23 cellular contexts compared by ENCODE assay signal in the genomic region with DNA sequence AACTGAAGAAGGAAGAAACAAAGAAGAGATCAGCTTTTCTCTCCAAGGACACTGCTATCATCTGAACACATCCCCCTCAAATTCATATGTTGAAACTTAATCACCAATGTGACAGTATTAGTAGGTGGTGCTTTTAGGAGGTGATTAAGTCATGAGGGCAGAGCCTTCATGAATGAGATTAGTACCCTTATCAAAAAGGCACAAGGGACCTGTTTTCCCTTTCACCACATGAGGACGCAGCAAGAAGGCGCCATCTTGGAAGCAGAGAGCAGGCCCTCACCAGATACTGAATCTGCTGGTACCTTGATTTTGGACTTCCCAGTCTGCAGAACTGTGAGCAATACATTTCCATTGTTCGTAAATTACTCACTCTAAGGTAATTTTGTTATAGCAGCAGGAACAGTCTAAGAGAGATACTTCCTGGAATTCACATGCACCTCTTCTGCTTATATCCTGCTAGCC. TPM values are rescaled to one million over a fixed set of nuclear protein-coding genes. Genes with fewer than 3 reads are reported as not detected.
"Had no signal": no experiment of that assay in that cellular context is flagged by ENCODE, and none has a peak within 500 bp of the region (broad histone marks: within the 10 kb centered on the region; RNA-seq: fewer than 3 reads in every experiment).

No MANE protein-coding gene starts in this region.

- DNase-seq: activated CD4-positive, alpha-beta T cell treated with anti-CD3 and anti-CD28 coated beads for 4 hours; activated CD8-positive, alpha-beta memory T cell treated with anti-CD3 and anti-CD28 coated beads, Interleukin-2, amount 50 U/mL, for 4 hours; activated CD8-positive, alpha-beta T cell treated with anti-CD3 and anti-CD28 coated beads for 36 hours; activated gamma-delta T cell treated with Interleukin-2 at 50 U/mL for 16 hours; activated naive CD4-positive, alpha-beta T cell treated with anti-CD3 and anti-CD28 coated beads, Interleukin-2, amount 10 ng/mL, durations not matched to agents 7 days and 5 days; activated naive CD8-positive, alpha-beta T cell treated with anti-CD3 and anti-CD28 coated beads for 36 hours; activated T-cell treated with anti-CD3 and anti-CD28 coated beads, Interleukin-2, amount 50 U/mL, for 72 hours; brain microvascular endothelial cell; NCI-H1092; NCI-H1417; NCI-H1694; NCI-H2029; NCI-H345; NCI-H510A treated with DMSO at 0.1 percent for 48 hours; NCI-H69; SHP77 treated with DMSO at 0.1 percent for 48 hours; T-helper 9 cell had no signal

- H3K27ac ChIP-seq: brain microvascular endothelial cell, cardiac muscle cell, PC-9 had no signal

- H3K4me2 ChIP-seq: PC-9 had no signal

- H3K4me3 ChIP-seq: cardiac muscle cell, PC-9 had no signal

- H3K36me3 ChIP-seq: brain microvascular endothelial cell, cardiac muscle cell had no signal

- ATAC-seq: activated CD4-positive, CD25-positive, alpha-beta regulatory T cell treated with anti-CD3 and anti-CD28 coated beads, Interleukin-2, amount 50 U/mL, for 24 hours; activated CD8-positive, alpha-beta T cell treated with anti-CD3 and anti-CD28 coated beads for 36 hours; activated T-cell treated with anti-CD3 and anti-CD28 coated beads, Interleukin-2, amount 50 U/mL, for 72 hours had no signal

- H2AFZ ChIP-seq: PC-9 had no signal

- H3K27me3 ChIP-seq: brain microvascular endothelial cell, cardiac muscle cell had no signal

RNA-seq across cellular contexts. Expression of a gene that starts 20.9 kb away (rescaled TPM):
- total RNA-seq: activated CD8-positive, alpha-beta T cell treated with anti-CD3 and anti-CD28 coated beads for 36 hours; activated T-cell treated with anti-CD3 and anti-CD28 coated beads, Interleukin-2, amount 50 U/mL, for 72 hours; activated T-helper 2 cell treated with anti-CD3 and anti-CD28 coated beads, Interferon-gamma antibody, Interleukin-2, Interleukin-4, amounts not matched to agents 10 μg/mL and 5 μg/mL and 100 μg/mL, durations not matched to agents 14 hours and 24 hours and 36 hours; MCF 10A; SK-MEL-5 had no signal
